8 cellular contexts compared by ENCODE assay signal in genomic region chr19:48638831-48639381, GRCh38. TPM values are rescaled to one million over a fixed set of nuclear protein-coding genes. Genes with fewer than 3 reads are reported as not detected.
DNase-seq lines count a peak whose midpoint lies in the region; ATAC-seq and TF ChIP-seq lines count a peak whose summit lies in the region.

No MANE protein-coding gene starts in this region.

- no peak for TF ChIP-seq CTCF in stomach (IDR thresholded peaks at IDR 0.05)

- CTCF ChIA-PET in activated CD8-positive, alpha-beta T cell treated with anti-CD3 and anti-CD28 coated beads, Interleukin-2, amount 10 ng/mL, durations not matched to agents 7 days and 5 days (lab: Charles Lee): no interaction called here

- no peaks in the 10 kb centered on the region for H3K36me3 Mint-ChIP-seq in activated CD8-positive, alpha-beta T cell treated with anti-CD3 and anti-CD28 coated beads, Interleukin-2, amount 10 ng/mL, durations not matched to agents 7 days and 5 days (ENCODE audit: low read depth)
- peaks cover 0 to 5% (median 0%) of the 10 kb centered on the region in 3 donors for H3K36me3 Mint-ChIP-seq in immature natural killer cell

- peak overlapping the region; percentile 90 to 98 (median 96) for H3K27ac ChIP-seq in stomach

- H3K9me3 Mint-ChIP-seq in activated CD8-positive, alpha-beta T cell treated with anti-CD3 and anti-CD28 coated beads, Interleukin-2, amount 10 ng/mL, durations not matched to agents 7 days and 5 days (ENCODE audit: insufficient read depth): no peaks in the 10 kb centered on the region
- H3K9me3 Mint-ChIP-seq in immature natural killer cell: no peaks in the 10 kb centered on the region

- no peaks in the 10 kb centered on the region for H3K27me3 ChIP-seq in stomach

- H3K4me1 Mint-ChIP-seq in activated CD8-positive, alpha-beta T cell treated with anti-CD3 and anti-CD28 coated beads, Interleukin-2, amount 10 ng/mL, durations not matched to agents 7 days and 5 days (ENCODE audit: low read depth): peaks cover 39% of the 10 kb centered on the region
- peaks cover 39 to 45% of the 10 kb centered on the region in 2 donors for H3K4me1 Mint-ChIP-seq in immature natural killer cell

- H3K27ac Mint-ChIP-seq in activated CD8-positive, alpha-beta T cell treated with anti-CD3 and anti-CD28 coated beads, Interleukin-2, amount 10 ng/mL, durations not matched to agents 7 days and 5 days: peak overlapping the region; percentile 96
- H3K27ac Mint-ChIP-seq in immature natural killer cell: peak overlapping the region; percentile 98 to 100 (median 98)

- 73 to 78% (median 76%) methylated on average over 16 of the region's 16 CpGs for WGBS in stomach, 5 donors

- intact Hi-C loops in stomach (cut with DNase I; ENCODE audit: low total_unique reads): no loop called here

- DNase-seq in DMS 273 (lab: John Stamatoyannopoulos, UW; ENCODE audit: unreplicated experiment) (peak; percentile 34), DMS 273 treated with DMSO at 0.1 percent for 48 hours (lab: John Stamatoyannopoulos, UW) (no peak), immature natural killer cell (no peak), stomach (no peak), germinal center (ENCODE audit: low spot score) (no peak), RPMI8226 (no peak), DMS153 treated with DMSO at 0.1 percent for 48 hours (lab: John Stamatoyannopoulos, UW; ENCODE audit: unreplicated experiment) (no peak)
- no peak for DNase-seq in activated CD8-positive, alpha-beta T cell treated with anti-CD3 and anti-CD28 coated beads, Interleukin-2, amount 10 ng/mL, durations not matched to agents 7 days and 5 days

- no peak for ATAC-seq in activated CD8-positive, alpha-beta T cell treated with anti-CD3 and anti-CD28 coated beads, Interleukin-2, amount 10 ng/mL, durations not matched to agents 7 days and 5 days

- peak overlapping the region; percentile 97 for H3K4me3 Mint-ChIP-seq in activated CD8-positive, alpha-beta T cell treated with anti-CD3 and anti-CD28 coated beads, Interleukin-2, amount 10 ng/mL, durations not matched to agents 7 days and 5 days
- peak overlapping the region; percentile 89 to 98 (median 92) for H3K4me3 Mint-ChIP-seq in immature natural killer cell

- peak overlapping the region in 1 of 4 donors; percentile 62 for H3K4me3 ChIP-seq in stomach

- no peaks in the 10 kb centered on the region for H3K36me3 ChIP-seq in stomach

- TF ChIP-seq EP300 in stomach (IDR thresholded peaks at IDR 0.05): no peak

- POLR2A ChIA-PET in activated CD8-positive, alpha-beta T cell treated with anti-CD3 and anti-CD28 coated beads, Interleukin-2, amount 10 ng/mL, durations not matched to agents 7 days and 5 days (lab: Charles Lee): no interaction called here

- TF ChIP-seq POLR2A in stomach (IDR thresholded peaks at IDR 0.05): no peak

- no peaks in the 10 kb centered on the region for H3K27me3 Mint-ChIP-seq in activated CD8-positive, alpha-beta T cell treated with anti-CD3 and anti-CD28 coated beads, Interleukin-2, amount 10 ng/mL, durations not matched to agents 7 days and 5 days (ENCODE audit: low read depth)
- peaks cover 14 to 24% (median 14%) of the 10 kb centered on the region in 3 donors for H3K27me3 Mint-ChIP-seq in immature natural killer cell (ENCODE audit: low read depth in 3 of 3)

- H3K4me1 ChIP-seq in stomach: peaks cover 36 to 59% (median 48%) of the 10 kb centered on the region in 4 donors

- H3K9me3 ChIP-seq in stomach: no peaks in the 10 kb centered on the region

RNA-seq across cellular contexts. Expression of gene DBP, which starts 1.7 kb away (rescaled TPM):
- 10 to 100 TPM; 17.3 to 18.3 TPM for total RNA-seq in activated CD8-positive, alpha-beta T cell treated with anti-CD3 and anti-CD28 coated beads, Interleukin-2, amount 10 ng/mL, durations not matched to agents 7 days and 5 days
- polyA plus RNA-seq in immature natural killer cell: 10 to 100 TPM; 23.6 to 65.1 (median 26.3) TPM
- 10 to 100 TPM in 1 of 5 donors, 1 to 10 TPM in 3, not detected in 1; 7.2 to 21.7 (median 9.7) TPM for total RNA-seq in stomach
- 10 to 100 TPM in 1 of 3 donors, 1 to 10 TPM in 2; 4.2 to 29.0 (median 9.2) TPM for polyA plus RNA-seq in stomach

RNA-seq across cellular contexts. Expression of gene CA11, which starts 7.1 kb away (rescaled TPM):
- total RNA-seq in activated CD8-positive, alpha-beta T cell treated with anti-CD3 and anti-CD28 coated beads, Interleukin-2, amount 10 ng/mL, durations not matched to agents 7 days and 5 days: 1 to 10 TPM; 5.2 to 6.3 TPM
- polyA plus RNA-seq in immature natural killer cell (10 to 100 TPM in 1 of 3 donors, 1 to 10 TPM in 2; 1.8 to 16.4 (median 3.6) TPM), stomach (10 to 100 TPM; 15.7 to 17.7 (median 15.8) TPM)
- total RNA-seq in stomach: 10 to 100 TPM in 2 of 5 donors, 1 to 10 TPM in 2, not detected in 1; 1.8 to 33.0 (median 18.1) TPM

RNA-seq across cellular contexts. Expression of gene SPHK2, which starts 19.6 kb away (rescaled TPM):
- 10 to 100 TPM; 33.0 to 33.1 TPM for total RNA-seq in activated CD8-positive, alpha-beta T cell treated with anti-CD3 and anti-CD28 coated beads, Interleukin-2, amount 10 ng/mL, durations not matched to agents 7 days and 5 days
- 10 to 100 TPM; 10.5 to 14.5 (median 14.1) TPM for polyA plus RNA-seq in immature natural killer cell
- 100 to 1,000 TPM in 1 of 5 donors, 10 to 100 TPM in 4; 10.6 to 156 (median 19.2) TPM for total RNA-seq in stomach
- polyA plus RNA-seq in stomach: 10 to 100 TPM in 2 of 3 donors, 1 to 10 TPM in 1; 9.4 to 20.5 (median 19.9) TPM

RNA-seq across cellular contexts. Expression of gene RPL18, which starts 19.9 kb away (rescaled TPM):
- total RNA-seq in activated CD8-positive, alpha-beta T cell treated with anti-CD3 and anti-CD28 coated beads, Interleukin-2, amount 10 ng/mL, durations not matched to agents 7 days and 5 days: 1,000 to 10,000 TPM; 1,371 to 1,433 TPM
- polyA plus RNA-seq in immature natural killer cell: 1,000 to 10,000 TPM in 1 of 3 donors, 100 to 1,000 TPM in 2; 938 to 1,525 (median 950) TPM
- 1,000 to 10,000 TPM; 1,272 to 3,316 (median 1,768) TPM for total RNA-seq in stomach
- 1,000 to 10,000 TPM; 2,771 to 3,739 (median 3,620) TPM for polyA plus RNA-seq in stomach

RNA-seq across cellular contexts. Expression of gene FAM83E, which starts 24.0 kb away (rescaled TPM):
- total RNA-seq in activated CD8-positive, alpha-beta T cell treated with anti-CD3 and anti-CD28 coated beads, Interleukin-2, amount 10 ng/mL, durations not matched to agents 7 days and 5 days: 1 to 10 TPM; 1.7 to 2.3 TPM
- polyA plus RNA-seq in immature natural killer cell (not detected), stomach (10 to 100 TPM; 13.3 to 62.5 (median 15.4) TPM)
- 100 to 1,000 TPM in 2 of 5 donors, 10 to 100 TPM in 3; 17.5 to 275 (median 56.0) TPM for total RNA-seq in stomach
